Comparison of ENCODE assay signal across 2 cellular contexts in the genomic region with DNA sequence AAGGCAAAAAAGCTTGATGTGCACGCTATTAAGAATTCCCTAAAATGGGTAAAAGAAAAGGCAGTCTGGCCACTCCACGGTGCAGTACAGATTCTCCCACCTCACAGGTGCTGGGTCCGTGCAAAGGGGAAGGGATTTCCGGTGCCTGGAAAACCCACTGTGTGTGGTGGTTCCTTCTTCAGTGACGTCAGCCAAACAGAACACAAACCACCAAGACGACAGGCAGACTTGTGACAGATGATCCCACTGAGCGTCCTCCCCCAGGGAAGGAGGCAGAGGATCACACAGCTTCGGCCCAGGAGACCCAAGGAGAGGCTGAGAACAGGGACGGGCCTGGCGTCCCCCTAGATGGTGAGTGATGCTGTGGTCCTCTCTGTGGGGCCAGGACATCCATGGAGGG.
TF ChIP-seq lines count a peak whose summit lies in the region.

No MANE protein-coding gene starts in this region.

TF ChIP-seq in GM23338, 12 proteins besides CTCF, POLR2A, EP300 and RAD21:
- TF ChIP-seq REST (IDR thresholded peaks at IDR 0.05; ENCODE audit: unreplicated experiment): no peak
- TF ChIP-seq POLR2AphosphoS5 (IDR thresholded peaks at IDR 0.05; ENCODE audit: low read depth): peak; percentile 28; the same call in 1 of the 2 replicates
- no peak for TF ChIP-seq ZNF114 (CRISPR knock-in tag; IDR thresholded peaks at IDR 0.05)
- TF ChIP-seq STAT1 (IDR thresholded peaks at IDR 0.05; ENCODE audit: unreplicated experiment): no peak
- TF ChIP-seq CREB1 (CRISPR knock-in tag; IDR thresholded peaks at IDR 0.05; ENCODE audit: low read depth): no peak

TF ChIP-seq in H1, 55 proteins besides CTCF, POLR2A, EP300 and RAD21:
- no peak for TF ChIP-seq BCL11A (IDR thresholded peaks at IDR 0.05; ENCODE audit: low read depth in 2 of 2, low read length in 2 of 2)
- no peak for TF ChIP-seq CHD1 (IDR thresholded peaks at IDR 0.05; ENCODE audit: low read depth, low read length)
- TF ChIP-seq PHF8 (conservative IDR thresholded peaks at IDR 0.05; ENCODE audit: low read depth, low read length): no peak
- TF ChIP-seq USF2 (IDR thresholded peaks at IDR 0.05; ENCODE audit: low read length): no peak
- no peak for TF ChIP-seq CBX8 (IDR thresholded peaks at IDR 0.05; ENCODE audit: borderline replicate concordance, low read depth, low read length)
- TF ChIP-seq SP4 (IDR thresholded peaks at IDR 0.05; ENCODE audit: low read length): no peak
- no peak for TF ChIP-seq CEBPB (IDR thresholded peaks at IDR 0.05; ENCODE audit: low read depth, low read length)
- no peak for TF ChIP-seq SP1 (IDR thresholded peaks at IDR 0.05; ENCODE audit: low read depth, low read length)
